8 cellular contexts compared by ENCODE assay signal in the genomic region with DNA sequence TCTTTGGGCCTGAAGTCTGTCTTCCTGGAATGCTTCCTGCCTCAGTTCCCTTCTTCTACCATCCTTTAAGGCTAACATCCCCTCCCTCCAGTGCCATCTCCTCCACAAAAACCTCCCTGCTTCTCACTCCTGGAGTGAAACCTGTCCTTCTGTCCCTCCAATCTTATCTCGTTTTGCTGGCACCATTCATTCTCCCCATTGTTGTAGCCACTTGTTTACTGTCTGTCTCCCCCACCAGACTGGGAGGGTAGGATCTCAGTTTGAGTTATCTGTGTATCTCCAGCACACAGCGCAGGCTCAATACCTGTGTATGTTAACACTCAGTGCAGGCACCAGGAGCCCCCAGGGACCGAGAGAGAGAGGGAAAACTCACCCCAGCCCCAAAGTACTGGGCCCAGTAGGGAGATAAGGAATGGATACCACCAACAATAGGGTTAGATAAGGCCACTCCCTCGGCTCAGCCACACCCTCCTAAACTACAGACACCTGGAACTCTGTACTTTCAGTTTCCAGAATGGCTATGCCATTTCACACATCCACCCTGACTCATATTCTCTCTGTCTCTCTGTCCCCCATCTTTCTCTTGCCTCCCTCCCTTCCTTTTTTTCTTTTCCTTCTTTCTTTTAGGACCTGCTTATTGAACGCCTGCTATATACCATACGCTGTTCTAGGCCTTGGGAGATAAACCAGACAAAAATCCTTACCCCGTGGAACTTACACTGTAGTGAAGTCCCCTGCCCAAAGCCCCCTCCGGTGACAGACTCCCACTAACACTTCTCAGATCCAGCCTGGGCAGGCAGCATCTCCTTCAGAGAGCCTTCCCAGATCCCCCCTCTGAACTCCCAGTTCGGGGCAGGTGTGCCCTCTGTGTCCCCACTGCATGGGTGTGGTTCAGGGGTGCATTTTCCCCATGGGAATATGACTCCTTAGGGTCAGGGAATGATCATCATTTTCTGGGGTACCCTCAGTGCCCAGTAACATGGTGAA. TPM values are rescaled to one million over a fixed set of nuclear protein-coding genes. Genes with fewer than 3 reads are reported as not detected.
DNase-seq lines count a peak whose midpoint lies in the region; ATAC-seq lines count a peak whose summit lies in the region.

No MANE protein-coding gene starts in this region.

- peaks cover 43 to 60% (median 53%) of the 10 kb centered on the region in 3 donors for H3K4me1 Mint-ChIP-seq in T-cell

- DNase-seq in T-cell (peak in 4 of 34 experiments; percentile 4 to 19 (median 6)), left colon (peak; percentile 64 to 80), NCI-H524 treated with DMSO at 0.1 percent for 48 hours (lab: John Stamatoyannopoulos, UW) (no peak), CD1c-positive myeloid dendritic cell (ENCODE audit: extremely low spot score) (no peak), NCI-H226 (no peak)

- H3K27me3 Mint-ChIP-seq in T-cell: peaks cover 0 to 4% of the 10 kb centered on the region in 2 donors

- CTCF ChIA-PET in T-cell (lab: Charles Lee): interaction anchor here in 1 of 2 donors (1.0 kb wide), 1 partner anchor 334 kb away, joined by 3 read pairs; no protein-coding TSS in a partner anchor

- peak; percentile 48 for ATAC-seq in GM18858 (IDR thresholded peaks at IDR 0.05; ENCODE audit: unreplicated experiment)
- peak; percentile 48 for ATAC-seq in HG02938 (IDR thresholded peaks at IDR 0.05; ENCODE audit: unreplicated experiment)
- no peak for ATAC-seq in T-cell (replicated peaks in 1 of 4)
- peak; percentile 66 for ATAC-seq in left colon
- no peak for ATAC-seq in HG02970 (IDR thresholded peaks at IDR 0.05; ENCODE audit: low FRiP score, unreplicated experiment)

- H3K9me3 Mint-ChIP-seq in T-cell: no peaks in the 10 kb centered on the region

- POLR2A ChIA-PET in T-cell (lab: Charles Lee): no interaction called here

- peak overlapping the region; percentile 86 to 97 for H3K27ac Mint-ChIP-seq in T-cell

- intact Hi-C loops in left colon (cut with DNase I, micrococcal nuclease): loop anchor here (2.0 to 5.0 kb wide), 3 partner anchors 78 to 287 kb away; no protein-coding TSS in a partner anchor

- H3K36me3 Mint-ChIP-seq in T-cell: no peaks in the 10 kb centered on the region

- H3K4me3 Mint-ChIP-seq in T-cell: peak overlapping the region in 2 of 3 donors; percentile 57 to 90

RNA-seq across cellular contexts. Expression of gene SSBP3, which starts 3.3 kb away (rescaled TPM):
- total RNA-seq in T-cell: 10 to 100 TPM; 51.5 to 84.5 (median 69.2) TPM
- total RNA-seq in left colon: 10 to 100 TPM; 61.7 to 74.2 TPM

Comparison
In these comparisons a context has a peak if more than half of its experiments do, and no peak if none do; other contexts are left out.
1. ATAC-seq: peak in GM18858 (single experiment), HG02938 (single experiment) and left colon (single experiment); none in T-cell (0 of 4) and HG02970 (single experiment).
2. DNase-seq: peak in left colon (2 of 2); none in NCI-H524 treated with DMSO at 0.1 percent for 48 hours (single experiment), CD1c-positive myeloid dendritic cell (single experiment) and NCI-H226 (single experiment).